14 cellular contexts compared by ENCODE assay signal in the genomic region with DNA sequence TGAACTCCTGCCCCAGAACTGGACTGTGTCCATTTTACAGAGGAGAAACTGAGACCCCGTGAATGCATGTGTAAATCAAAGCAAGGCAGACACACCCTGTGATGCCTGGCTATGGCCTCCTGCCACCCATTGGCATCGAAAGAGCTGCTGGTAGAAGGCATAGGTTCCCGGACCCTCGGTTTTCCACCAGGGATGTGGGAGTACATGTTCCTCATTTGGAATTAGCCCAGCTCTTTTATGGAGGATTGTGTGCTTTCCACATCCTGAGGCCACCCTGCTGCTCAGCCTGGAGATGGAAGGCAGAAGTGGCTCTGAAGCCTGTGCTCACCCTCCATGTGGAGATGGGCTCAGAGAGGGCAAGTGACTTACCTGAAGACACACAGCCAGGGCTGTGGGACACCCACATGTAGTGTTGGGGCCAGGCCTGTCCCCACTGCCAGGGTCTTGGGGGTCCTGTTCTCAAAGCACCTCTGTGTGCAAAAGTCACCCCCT. TPM values are rescaled to one million over a fixed set of nuclear protein-coding genes. Genes with fewer than 3 reads are reported as not detected.
DNase-seq lines count a peak whose midpoint lies in the region; ATAC-seq and TF ChIP-seq lines count a peak whose summit lies in the region.
"Had no signal": no experiment of that assay in that cellular context is flagged by ENCODE, and none has a peak within 500 bp of the region (broad histone marks: within the 10 kb centered on the region; RNA-seq: fewer than 3 reads in every experiment).

No MANE protein-coding gene starts in this region.

- H3K9me3 ChIP-seq in PC-3 (ENCODE audit: low read length) (no peaks in the 10 kb centered on the region), thoracic aorta (no peaks in the 10 kb centered on the region), smooth muscle cell (replicated peaks; ENCODE audit: low read depth) (no peaks in the 10 kb centered on the region), Caco-2 (no peaks in the 10 kb centered on the region)
- H3K9me3 ChIP-seq: SK-N-SH had no signal

- H4K20me1 ChIP-seq in PC-3 (ENCODE audit: low read length): no peaks in the 10 kb centered on the region
- no peaks in the 10 kb centered on the region for H4K20me1 ChIP-seq in smooth muscle cell (ENCODE audit: low read depth)

- H3K36me3 ChIP-seq in PC-3 (ENCODE audit: low read depth, low read length) (no peaks in the 10 kb centered on the region), thoracic aorta (no peaks in the 10 kb centered on the region), smooth muscle cell (ENCODE audit: low read depth) (no peaks in the 10 kb centered on the region), Caco-2 (ENCODE audit: control insufficient read depth, insufficient read depth, low read length) (no peaks in the 10 kb centered on the region)

- no peak for DNase-seq in activated naive CD4-positive, alpha-beta T cell treated with anti-CD3 and anti-CD28 coated beads for 36 hours
- DNase-seq in activated naive CD4-positive, alpha-beta T cell treated with Interleukin-2 at 50 U/mL for 16 hours: no peak
- peak; percentile 7 for DNase-seq in PC-3
- peak; percentile 48 for DNase-seq in fibroblast of pulmonary artery (ENCODE audit: low read depth)
- DNase-seq in thoracic aorta (ENCODE audit: low spot score): no peak
- no peak for DNase-seq in smooth muscle cell (lab: John Stamatoyannopoulos, UW; ENCODE audit: unreplicated experiment)
- DNase-seq in activated gamma-delta T cell treated with Interleukin-2 at 50 U/mL for 16 hours: no peak
- no peak for DNase-seq in Caco-2
- DNase-seq: NCI-H187 treated with DMSO at 0.1 percent for 48 hours, retina, SK-N-SH had no signal

- peak overlapping the region; percentile 99 for H3K27ac Mint-ChIP-seq in activated naive CD4-positive, alpha-beta T cell treated with anti-CD3 and anti-CD28 coated beads for 36 hours
- no peak overlapping the region for H3K27ac Mint-ChIP-seq in Caco-2 (ENCODE audit: unreplicated experiment)
- H3K27ac Mint-ChIP-seq: GM23338, mesothelial cell of epicardium had no signal

- no TSS peak for BruUV-seq in PC-3 (replicated peaks; lab: Mats Ljungman, UMichigan)
- BruUV-seq in Caco-2 (replicated peaks; lab: Mats Ljungman, UMichigan): no TSS peak

- WGBS in smooth muscle cell (ENCODE audit: low lambda C conversion rate): 98% methylated on average over 4 of the region's 4 CpGs

- peak overlapping the region; percentile 93 for H3K4me3 Mint-ChIP-seq in activated naive CD4-positive, alpha-beta T cell treated with anti-CD3 and anti-CD28 coated beads for 36 hours
- no peak overlapping the region for H3K4me3 Mint-ChIP-seq in Caco-2 (ENCODE audit: unreplicated experiment)
- H3K4me3 Mint-ChIP-seq: GM23338, mesothelial cell of epicardium had no signal

- ATAC-seq in PC-3 (peak; percentile 10), thoracic aorta (ENCODE audit: insufficient number of reproducible peaks, low FRiP score, low read depth) (no peak)

- H3K4me2 ChIP-seq in PC-3 (ENCODE audit: low read length) (peak overlapping the region; percentile 80), smooth muscle cell (no peak overlapping the region)
- H3K4me2 ChIP-seq: GM23338, SK-N-SH had no signal

- no peaks in the 10 kb centered on the region for H3K9me2 ChIP-seq in PC-3 (replicated peaks; ENCODE audit: low read length)
- H3K9me2 ChIP-seq: SK-N-SH had no signal

- H2AFZ ChIP-seq in PC-3 (ENCODE audit: low read length) (no peak overlapping the region; the same call in 1 of the 2 replicates), smooth muscle cell (ENCODE audit: low read depth) (no peak overlapping the region)
- H2AFZ ChIP-seq: GM23338 had no signal

- intact Hi-C loops in activated naive CD4-positive, alpha-beta T cell treated with anti-CD3 and anti-CD28 coated beads for 36 hours (cut with micrococcal nuclease): loop anchor here (10.0 kb wide), 1 partner anchor 737 kb away; the partner anchor contains the start of genes CENPP and NOL8
- intact Hi-C loops in PC-3 (cut with micrococcal nuclease): loop anchor here (2.0 kb wide), 1 partner anchor 37 kb away; no protein-coding TSS in a partner anchor
- intact Hi-C loops in Caco-2 (cut with micrococcal nuclease; ENCODE audit: unreplicated experiment): no loop called here

- peak overlapping the region; percentile 63 for H3K27ac ChIP-seq in PC-3 (ENCODE audit: low read length)
- peak overlapping the region; percentile 1 to 8 for H3K27ac ChIP-seq in thoracic aorta
- no peak overlapping the region for H3K27ac ChIP-seq in smooth muscle cell (ENCODE audit: low read depth)
- H3K27ac ChIP-seq: epithelial cell of prostate had no signal

- peaks cover 71% of the 10 kb centered on the region for H3K4me1 Mint-ChIP-seq in activated naive CD4-positive, alpha-beta T cell treated with anti-CD3 and anti-CD28 coated beads for 36 hours (ENCODE audit: low read depth)
- no peaks in the 10 kb centered on the region for H3K4me1 Mint-ChIP-seq in Caco-2 (ENCODE audit: low read depth, unreplicated experiment)

- no peak overlapping the region for H3K9ac ChIP-seq in PC-3 (ENCODE audit: low read length)
- no peak overlapping the region for H3K9ac ChIP-seq in smooth muscle cell (ENCODE audit: low read depth)
- H3K9ac ChIP-seq: SK-N-SH had no signal

- no peaks in the 10 kb centered on the region for H3K27me3 ChIP-seq in PC-3 (ENCODE audit: low read length)
- H3K27me3 ChIP-seq in thoracic aorta (replicated peaks; ENCODE audit: insufficient read depth): no peaks in the 10 kb centered on the region
- no peaks in the 10 kb centered on the region for H3K27me3 ChIP-seq in smooth muscle cell (ENCODE audit: low read depth)
- no peaks in the 10 kb centered on the region for H3K27me3 ChIP-seq in Caco-2 (replicated peaks; ENCODE audit: control insufficient read depth, insufficient read depth, low read length)

- no peak overlapping the region for H3K4me3 ChIP-seq in PC-3 (ENCODE audit: low read length)
- no peak overlapping the region for H3K4me3 ChIP-seq in fibroblast of pulmonary artery (replicated peaks; ENCODE audit: low read depth, low read length)
- no peak overlapping the region for H3K4me3 ChIP-seq in thoracic aorta
- no peak overlapping the region for H3K4me3 ChIP-seq in smooth muscle cell
- no peak overlapping the region for H3K4me3 ChIP-seq in Caco-2 (ENCODE audit: low read depth, low read length)
- H3K4me3 ChIP-seq: GM23338 had no signal

- POLR2A ChIA-PET in PC-3 (lab: Charles Lee; ENCODE audit: unreplicated experiment): interaction anchor here (0.5 kb wide), 1 partner anchor 1105 kb away, joined by 6 read pairs; no protein-coding TSS in a partner anchor
- POLR2A ChIA-PET in Caco-2 (lab: Charles Lee): no interaction called here

- H3K4me1 ChIP-seq in PC-3 (ENCODE audit: insufficient read depth, low read length) (peaks cover 27% of the 10 kb centered on the region), thoracic aorta (ENCODE audit: control insufficient read depth in 1 of 2, low read depth in 2 of 2) (peaks cover 32 to 58% of the 10 kb centered on the region in 2 donors), smooth muscle cell (ENCODE audit: low read depth) (peaks cover 2% of the 10 kb centered on the region), Caco-2 (peaks cover 16% of the 10 kb centered on the region)

- no peaks in the 10 kb centered on the region for H3F3A ChIP-seq in PC-3 (ENCODE audit: low read length, unreplicated experiment)
- H3F3A ChIP-seq in smooth muscle cell (ENCODE audit: low read depth): no peaks in the 10 kb centered on the region

- peaks cover 34% of the 10 kb centered on the region for H3K36me3 Mint-ChIP-seq in activated naive CD4-positive, alpha-beta T cell treated with anti-CD3 and anti-CD28 coated beads for 36 hours (ENCODE audit: low read depth)
- no peaks in the 10 kb centered on the region for H3K36me3 Mint-ChIP-seq in Caco-2 (ENCODE audit: insufficient read depth, unreplicated experiment)
- H3K36me3 Mint-ChIP-seq: mesothelial cell of epicardium had no signal

- peaks cover 11% of the 10 kb centered on the region for H3K79me2 ChIP-seq in PC-3 (ENCODE audit: low read length)
- H3K79me2 ChIP-seq in smooth muscle cell (ENCODE audit: low read depth): no peaks in the 10 kb centered on the region

- H3K27me3 Mint-ChIP-seq in activated naive CD4-positive, alpha-beta T cell treated with anti-CD3 and anti-CD28 coated beads for 36 hours (ENCODE audit: low read depth): no peaks in the 10 kb centered on the region
- no peaks in the 10 kb centered on the region for H3K27me3 Mint-ChIP-seq in Caco-2 (ENCODE audit: insufficient read depth, unreplicated experiment)

- TF ChIP-seq CTCF in PC-3 (conservative IDR thresholded peaks at IDR 0.05; ENCODE audit: low read depth, low read length) (no peak), fibroblast of pulmonary artery (IDR thresholded peaks at IDR 0.05; ENCODE audit: low read length, missing control alignments) (no peak), thoracic aorta (IDR thresholded peaks at IDR 0.05) (no peak), smooth muscle cell (IDR thresholded peaks at IDR 0.05; ENCODE audit: borderline replicate concordance, insufficient read depth, poor library complexity, severe bottlenecking) (no peak), Caco-2 (IDR thresholded peaks at IDR 0.05; ENCODE audit: insufficient read depth in 1 of 2, low read depth in 1 of 2, low read length in 1 of 2, severe bottlenecking in 1 of 2, unreplicated experiment in 1 of 2) (no peak)

- H3K9me3 Mint-ChIP-seq in activated naive CD4-positive, alpha-beta T cell treated with anti-CD3 and anti-CD28 coated beads for 36 hours: no peaks in the 10 kb centered on the region
- H3K9me3 Mint-ChIP-seq in Caco-2 (ENCODE audit: unreplicated experiment): no peaks in the 10 kb centered on the region
- H3K9me3 Mint-ChIP-seq: GM23338, mesothelial cell of epicardium had no signal

- CTCF ChIA-PET in activated naive CD4-positive, alpha-beta T cell treated with anti-CD3 and anti-CD28 coated beads for 36 hours (lab: Charles Lee): interaction anchor here (0.8 to 2.6 kb wide), 6 partner anchors 21 to 107 kb away, joined by 3 to 12 read pairs (median 3); no protein-coding TSS in a partner anchor
- CTCF ChIA-PET in PC-3 (lab: Charles Lee): no interaction called here
- CTCF ChIA-PET in Caco-2 (lab: Charles Lee): interaction anchor here (0.8 kb wide), 1 partner anchor 34 kb away, joined by 3 read pairs; no protein-coding TSS in a partner anchor

RNA-seq across cellular contexts. Expression of gene SUSD3, which starts 2.8 kb away (rescaled TPM):
- total RNA-seq in activated naive CD4-positive, alpha-beta T cell treated with anti-CD3 and anti-CD28 coated beads for 36 hours: 10 to 100 TPM; 62.7 to 68.3 TPM
- 12.7 and 13.4 TPM in 2 replicates for total RNA-seq in PC-3 (2014; rRNA removed)
- total RNA-seq in thoracic aorta: 10 to 100 TPM in 1 of 2 donors, 1 to 10 TPM in 1; 7.0 to 21.4 TPM
- total RNA-seq in smooth muscle cell: not detected in 2 replicates
- polyA plus RNA-seq in smooth muscle cell: 0.34 TPM in 1 of 2 replicates, not detected in the other
- total RNA-seq in Caco-2 (2022): 2.2 and 2.9 TPM in 2 replicates

RNA-seq across cellular contexts. Expression of gene CARD19, which starts 34.7 kb away (rescaled TPM):
- total RNA-seq in activated naive CD4-positive, alpha-beta T cell treated with anti-CD3 and anti-CD28 coated beads for 36 hours: 10 to 100 TPM; 51.4 to 52.0 TPM
- total RNA-seq in PC-3 (2014; rRNA removed): 68.6 and 86.0 TPM in 2 replicates
- 100 to 1,000 TPM in 1 of 2 donors, 10 to 100 TPM in 1; 46.3 to 103 TPM for total RNA-seq in thoracic aorta
- total RNA-seq in smooth muscle cell: 41.6 and 86.0 TPM in 2 replicates
- 88.1 TPM in 2 replicates for polyA plus RNA-seq in smooth muscle cell
- 10.6 and 11.4 TPM in 2 replicates for total RNA-seq in Caco-2 (2022)

Comparison
In these comparisons a context has a peak if more than half of its experiments do, and no peak if none do; other contexts are left out.
1. DNase-seq: peak in PC-3 (single experiment) and fibroblast of pulmonary artery (single experiment); none in activated naive CD4-positive, alpha-beta T cell treated with anti-CD3 and anti-CD28 coated beads for 36 hours (single experiment), activated naive CD4-positive, alpha-beta T cell treated with Interleukin-2 at 50 U/mL for 16 hours (single experiment), thoracic aorta (single experiment), smooth muscle cell (single experiment), activated gamma-delta T cell treated with Interleukin-2 at 50 U/mL for 16 hours (single experiment) and Caco-2 (0 of 2).